In genomic region chr1:29703596-29703995, GRCh38 we compare ENCODE assay signal across 8 cellular contexts.
DNase-seq lines count a peak whose midpoint lies in the region; ATAC-seq and TF ChIP-seq lines count a peak whose summit lies in the region.

No MANE protein-coding gene starts in this region.

- POLR2A ChIA-PET in MCF 10A (lab: Yijun Ruan, JAX): no interaction called here
- POLR2A ChIA-PET in CD4-positive, alpha-beta memory T cell (lab: Charles Lee; ENCODE audit: partially characterized antibody): no interaction called here

- peaks cover 15% of the 10 kb centered on the region for H3K27me3 Mint-ChIP-seq in MCF 10A (ENCODE audit: insufficient read depth, unreplicated experiment)
- peaks cover 23 to 38% of the 10 kb centered on the region in 2 donors for H3K27me3 Mint-ChIP-seq in CD4-positive, alpha-beta memory T cell

- no peaks in the 10 kb centered on the region for H3K9me3 Mint-ChIP-seq in MCF 10A (ENCODE audit: unreplicated experiment)
- peaks cover 0 to 2% (median 0%) of the 10 kb centered on the region in 8 donors for H3K9me3 Mint-ChIP-seq in CD4-positive, alpha-beta memory T cell

- DNase-seq in NCI-H510A treated with DMSO at 0.1 percent for 48 hours (lab: John Stamatoyannopoulos, UW) (peak; percentile 32), NCI-H510A (lab: John Stamatoyannopoulos, UW) (no peak), NCI-H2029 (lab: John Stamatoyannopoulos, UW) (peak; percentile 18), MCF 10A (ENCODE audit: unreplicated experiment) (peak; percentile 59), left lobe of liver (ENCODE audit: low spot score) (no peak)
- no peak for DNase-seq in activated CD4-positive, alpha-beta T cell treated with anti-CD3 and anti-CD28 coated beads, Interleukin-2, amount 50 U/mL, for 1 hour
- no peak for DNase-seq in CD4-positive, alpha-beta memory T cell

- H3K27me3 ChIP-seq in CD4-positive, alpha-beta memory T cell (ENCODE audit: insufficient read depth, low read length): peaks cover 6% of the 10 kb centered on the region

- no peaks in the 10 kb centered on the region for H3K36me3 Mint-ChIP-seq in MCF 10A (ENCODE audit: insufficient read depth, unreplicated experiment)
- H3K36me3 Mint-ChIP-seq in CD4-positive, alpha-beta memory T cell: no peaks in the 10 kb centered on the region

- no peak overlapping the region for H3K27ac ChIP-seq in CD4-positive, alpha-beta memory T cell (ENCODE audit: low read depth, low read length)

- peak; percentile 79 for TF ChIP-seq CTCF in MCF 10A (IDR thresholded peaks at IDR 0.05; ENCODE audit: unreplicated experiment)

- H3K4me1 Mint-ChIP-seq in MCF 10A (ENCODE audit: insufficient read depth, unreplicated experiment): peaks cover 9% of the 10 kb centered on the region
- H3K4me1 Mint-ChIP-seq in CD4-positive, alpha-beta memory T cell: peaks cover 0 to 2% (median 0%) of the 10 kb centered on the region in 4 donors

- intact Hi-C loops in MCF 10A (cut with micrococcal nuclease): loop anchor here (1.0 to 10.0 kb wide), 2 partner anchors 190 to 329 kb away; no protein-coding TSS in a partner anchor
- intact Hi-C loops in CD4-positive, alpha-beta memory T cell (cut with micrococcal nuclease): no loop called here

- no TSS peak for BruUV-seq in MCF 10A (replicated peaks; lab: Mats Ljungman, UMichigan)

- H3K27ac Mint-ChIP-seq in MCF 10A (ENCODE audit: low read depth, unreplicated experiment): no peak overlapping the region
- H3K27ac Mint-ChIP-seq in CD4-positive, alpha-beta memory T cell: no peak overlapping the region

- H3K4me3 ChIP-seq in CD4-positive, alpha-beta memory T cell (ENCODE audit: low read length in 2 of 2): no peak overlapping the region

- no peaks in the 10 kb centered on the region for H3K4me1 ChIP-seq in CD4-positive, alpha-beta memory T cell (ENCODE audit: insufficient read depth, low read length)

- H3K9me3 ChIP-seq in CD4-positive, alpha-beta memory T cell (ENCODE audit: control insufficient read depth in 1 of 2, low read length in 2 of 2): no peaks in the 10 kb centered on the region

- CTCF ChIA-PET in MCF 10A (lab: Yijun Ruan, JAX): interaction anchor here (0.5 to 2.4 kb wide), 27 partner anchors 9 to 1000 kb away, joined by 3 to 13 read pairs (median 3); no protein-coding TSS in a partner anchor
- CTCF ChIA-PET in CD4-positive, alpha-beta memory T cell (lab: Charles Lee; ENCODE audit: partially characterized antibody): interaction anchor here (0.5 to 2.3 kb wide), 2 partner anchors 15 to 1442 kb away, joined by 3 to 5 read pairs; no protein-coding TSS in a partner anchor

- H3K36me3 ChIP-seq in CD4-positive, alpha-beta memory T cell (ENCODE audit: insufficient read depth, low read length): no peaks in the 10 kb centered on the region

- H3K4me3 Mint-ChIP-seq in MCF 10A (ENCODE audit: unreplicated experiment): no peak overlapping the region
- H3K4me3 Mint-ChIP-seq in CD4-positive, alpha-beta memory T cell: no peak overlapping the region

- ATAC-seq in left lobe of liver: peak; percentile 90
- no peak for ATAC-seq in GM18502 (IDR thresholded peaks at IDR 0.05; ENCODE audit: poor library complexity, unreplicated experiment)

Comparison
In these comparisons a context has a peak if more than half of its experiments do, and no peak if none do; other contexts are left out.
1. DNase-seq: peak in NCI-H510A treated with DMSO at 0.1 percent for 48 hours (single experiment), NCI-H2029 (single experiment) and MCF 10A (single experiment); none in NCI-H510A (single experiment), left lobe of liver (single experiment), activated CD4-positive, alpha-beta T cell treated with anti-CD3 and anti-CD28 coated beads, Interleukin-2, amount 50 U/mL, for 1 hour (single experiment) and CD4-positive, alpha-beta memory T cell (0 of 5).